ENCODE assay signal across 17 cellular contexts in the genomic region with DNA sequence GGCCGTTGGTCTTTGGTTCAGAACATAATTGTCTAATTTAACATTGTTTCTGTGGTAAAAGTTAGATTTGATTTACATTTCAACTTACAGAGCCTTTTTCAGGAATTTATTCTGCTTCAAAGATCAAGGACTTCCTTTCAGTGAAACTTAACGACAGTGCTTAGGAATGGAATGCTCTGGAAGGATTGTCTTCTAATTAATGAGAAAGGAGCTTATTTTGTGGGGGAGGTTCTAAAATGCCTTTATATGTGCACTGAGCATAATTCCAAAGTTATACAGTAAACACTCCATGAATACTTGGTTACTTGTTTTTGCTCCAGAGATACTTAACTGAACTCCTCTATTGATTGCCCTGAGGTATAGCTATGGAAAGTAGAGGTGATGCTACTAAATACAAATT.
DNase-seq lines count a peak whose midpoint lies in the region; ATAC-seq and TF ChIP-seq lines count a peak whose summit lies in the region.
"Had no signal": no experiment of that assay in that cellular context is flagged by ENCODE, and none has a peak within 500 bp of the region (broad histone marks: within the 10 kb centered on the region; RNA-seq: fewer than 3 reads in every experiment).

No MANE protein-coding gene starts in this region.

- H3K27ac ChIP-seq in left lung (peak overlapping the region; percentile 45 to 66), neural progenitor cell (no peak overlapping the region)
- H3K27ac ChIP-seq: A549 had no signal

- no peak overlapping the region for H3K9ac ChIP-seq in neural progenitor cell

- ATAC-seq in left lung (no peak), GM19351 (IDR thresholded peaks at IDR 0.05; ENCODE audit: unreplicated experiment) (no peak), HG03095 (IDR thresholded peaks at IDR 0.05; ENCODE audit: unreplicated experiment) (no peak)

- H3K27me3 ChIP-seq in left lung (no peaks in the 10 kb centered on the region), neural progenitor cell (no peaks in the 10 kb centered on the region)
- H3K27me3 ChIP-seq: BE2C had no signal

- no peak overlapping the region for H3K4me2 ChIP-seq in neural progenitor cell
- H3K4me2 ChIP-seq: A549 had no signal

- H3K4me3 ChIP-seq in left lung (no peak overlapping the region), neural progenitor cell (no peak overlapping the region)
- H3K4me3 ChIP-seq: A549, HAP-1 had no signal

- peaks cover 21% of the 10 kb centered on the region for H3F3A ChIP-seq in neural progenitor cell (ENCODE audit: low read depth)

- no peaks in the 10 kb centered on the region for H3K9me3 ChIP-seq in left lung
- no peaks in the 10 kb centered on the region for H3K9me3 ChIP-seq in neural progenitor cell (ENCODE audit: low read depth)
- H3K9me3 ChIP-seq: A549, BE2C, Caco-2, HAP-1 had no signal

- H3K4me1 ChIP-seq in left lung (peaks cover 3 to 10% of the 10 kb centered on the region in 2 donors), neural progenitor cell (peaks cover 42% of the 10 kb centered on the region)
- H3K4me1 ChIP-seq: BE2C, Caco-2, HAP-1 had no signal

- H3K27me3 Mint-ChIP-seq in neural progenitor cell (ENCODE audit: insufficient read depth, low read depth): peaks cover 2% of the 10 kb centered on the region

- H3K4me1 Mint-ChIP-seq in neural progenitor cell: peaks cover 11% of the 10 kb centered on the region
- H3K4me1 Mint-ChIP-seq: CD14-positive monocyte; CD8-positive, alpha-beta memory T cell; IgD-negative memory B cell had no signal

- intact Hi-C loops in left lung (cut with DNase I): no loop called here

- no peaks in the 10 kb centered on the region for H3K36me3 ChIP-seq in left lung
- no peaks in the 10 kb centered on the region for H3K36me3 ChIP-seq in neural progenitor cell
- H3K36me3 ChIP-seq: BE2C, HAP-1 had no signal

- H3K79me2 ChIP-seq in neural progenitor cell (ENCODE audit: low read depth): no peaks in the 10 kb centered on the region

- no peak for TF ChIP-seq CTCF in left lung (IDR thresholded peaks at IDR 0.05)
- no peak for TF ChIP-seq CTCF in neural progenitor cell (IDR thresholded peaks at IDR 0.05)

- no peak overlapping the region for H3K27ac Mint-ChIP-seq in neural progenitor cell
- H3K27ac Mint-ChIP-seq: CD14-positive monocyte; CD8-positive, alpha-beta memory T cell; HFFc6 had no signal

- no peaks in the 10 kb centered on the region for H4K20me1 ChIP-seq in neural progenitor cell (ENCODE audit: low read depth)

- no peaks in the 10 kb centered on the region for H3K36me3 Mint-ChIP-seq in neural progenitor cell
- H3K36me3 Mint-ChIP-seq: CD14-positive monocyte; CD8-positive, alpha-beta memory T cell had no signal

- DNase-seq in astrocyte of the hippocampus (ENCODE audit: low read depth, low spot score) (peak; percentile 24), left lung (no peak), neural progenitor cell (ENCODE audit: low spot score) (peak; percentile 44), NCI-H1930 (lab: John Stamatoyannopoulos, UW) (no peak), HPDE6-E6E7 (ENCODE audit: extremely low spot score) (no peak)
- DNase-seq: BE2C; CD8-positive, alpha-beta memory T cell; DND-41; GDM1 had no signal

- no peak overlapping the region for H2AFZ ChIP-seq in neural progenitor cell (replicated peaks)

- H3K9me3 Mint-ChIP-seq in neural progenitor cell: no peaks in the 10 kb centered on the region
- H3K9me3 Mint-ChIP-seq: CD8-positive, alpha-beta memory T cell; HFFc6 had no signal

- H3K4me3 Mint-ChIP-seq in neural progenitor cell: no peak overlapping the region
- H3K4me3 Mint-ChIP-seq: CD14-positive monocyte; CD8-positive, alpha-beta memory T cell; HFFc6; IgD-negative memory B cell had no signal

Comparison
In these comparisons a context has a peak if more than half of its experiments do, and no peak if none do; other contexts are left out.
1. DNase-seq: peak in astrocyte of the hippocampus (single experiment) and neural progenitor cell (single experiment); none in left lung (0 of 2), NCI-H1930 (0 of 2) and HPDE6-E6E7 (single experiment).